25 cellular contexts compared by ENCODE assay signal in the genomic region with DNA sequence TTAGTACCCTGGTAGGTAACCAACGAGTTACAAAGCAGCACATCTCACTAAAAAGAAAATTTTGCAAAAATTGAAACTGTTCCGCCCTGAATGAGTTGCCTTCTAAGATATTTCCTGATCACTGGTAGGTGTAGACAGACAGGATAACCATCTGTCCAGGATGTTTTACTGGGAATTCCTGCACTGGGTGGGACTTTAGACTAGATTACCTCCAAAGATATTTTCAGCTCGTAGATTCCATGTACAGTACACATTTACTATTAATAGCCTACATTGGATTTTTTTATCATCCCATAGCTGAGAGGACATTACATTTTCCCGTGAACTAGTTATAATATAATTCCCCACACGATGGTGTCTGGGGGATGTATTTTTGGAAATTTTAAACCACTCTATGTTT.
"Had no signal": no experiment of that assay in that cellular context is flagged by ENCODE, and none has a peak within 500 bp of the region (broad histone marks: within the 10 kb centered on the region; RNA-seq: fewer than 3 reads in every experiment).

No MANE protein-coding gene starts in this region.

- H3K4me1 Mint-ChIP-seq: neural crest cell had no signal

- H3K4me3 Mint-ChIP-seq: activated B cell treated with CpG ODN at 0.5 μM for 24 hours; activated CD4-positive, alpha-beta T cell treated with anti-CD3 and anti-CD28 coated beads for 36 hours; activated naive CD8-positive, alpha-beta T cell treated with anti-CD3 and anti-CD28 coated beads for 36 hours; endodermal cell; neural crest cell; T-helper 17 cell had no signal

- H3K9me3 ChIP-seq: breast epithelium, esophagus squamous epithelium, gastroesophageal sphincter, left lung had no signal

- H3K27ac ChIP-seq: breast epithelium, coronary artery, esophagus squamous epithelium, gastroesophageal sphincter, left lung, spleen had no signal

- H3K36me3 ChIP-seq: breast epithelium, esophagus squamous epithelium, gastroesophageal sphincter, left lung, spleen had no signal

- H3K4me3 ChIP-seq: breast epithelium, coronary artery, esophagus squamous epithelium, gastroesophageal sphincter, left lung, spleen had no signal

- H3K4me1 ChIP-seq: breast epithelium, left lung had no signal

- H3K27me3 Mint-ChIP-seq: activated B cell treated with CpG ODN at 0.5 μM for 24 hours; activated CD4-positive, alpha-beta T cell treated with anti-CD3 and anti-CD28 coated beads for 36 hours; activated naive CD8-positive, alpha-beta T cell treated with anti-CD3 and anti-CD28 coated beads for 36 hours; T-helper 17 cell had no signal

- DNase-seq: activated B cell treated with CpG ODN at 0.5 μM for 24 hours; activated CD4-positive, alpha-beta T cell treated with anti-CD3 and anti-CD28 coated beads for 36 hours; activated CD4-positive, alpha-beta T cell treated with anti-CD3 and anti-CD28 coated beads, Interleukin-2, amount 50 U/mL, for 48 hours; activated CD8-positive, alpha-beta memory T cell treated with anti-CD3 and anti-CD28 coated beads, Interleukin-2, amount 50 U/mL, for 48 hours; activated naive CD4-positive, alpha-beta T cell treated with Interleukin-2 at 50 U/mL for 16 hours; activated naive CD8-positive, alpha-beta T cell treated with anti-CD3 and anti-CD28 coated beads for 36 hours; activated T-cell treated with anti-CD3 and anti-CD28 coated beads, Interleukin-2, amount 50 U/mL, for 48 hours; endodermal cell; esophagus squamous epithelium; head of caudate nucleus; kidney; left lung; mammary epithelial cell; midbrain; occipital lobe; spleen; stimulated activated CD4-positive, alpha-beta T cell treated with anti-CD3 and anti-CD28 coated beads, Interleukin-4, amount 100 ng/mL, for 24 hours; stimulated activated naive CD4-positive, alpha-beta T cell treated with Interleukin-2 at 50 U/mL for 16 hours; SW 1271; T-helper 17 cell had no signal

- ATAC-seq: activated CD4-positive, alpha-beta T cell treated with anti-CD3 and anti-CD28 coated beads for 36 hours; gastroesophageal sphincter; left lung; sciatic nerve; T-helper 17 cell had no signal

- H3K27me3 ChIP-seq: breast epithelium, esophagus squamous epithelium, gastroesophageal sphincter, left lung, spleen had no signal

- H3K27ac Mint-ChIP-seq: activated B cell treated with CpG ODN at 0.5 μM for 24 hours; activated CD4-positive, alpha-beta T cell treated with anti-CD3 and anti-CD28 coated beads for 36 hours; activated naive CD8-positive, alpha-beta T cell treated with anti-CD3 and anti-CD28 coated beads for 36 hours; endodermal cell; T-helper 17 cell had no signal
